ENCODE assay signal across 8 cellular contexts in the genomic region with DNA sequence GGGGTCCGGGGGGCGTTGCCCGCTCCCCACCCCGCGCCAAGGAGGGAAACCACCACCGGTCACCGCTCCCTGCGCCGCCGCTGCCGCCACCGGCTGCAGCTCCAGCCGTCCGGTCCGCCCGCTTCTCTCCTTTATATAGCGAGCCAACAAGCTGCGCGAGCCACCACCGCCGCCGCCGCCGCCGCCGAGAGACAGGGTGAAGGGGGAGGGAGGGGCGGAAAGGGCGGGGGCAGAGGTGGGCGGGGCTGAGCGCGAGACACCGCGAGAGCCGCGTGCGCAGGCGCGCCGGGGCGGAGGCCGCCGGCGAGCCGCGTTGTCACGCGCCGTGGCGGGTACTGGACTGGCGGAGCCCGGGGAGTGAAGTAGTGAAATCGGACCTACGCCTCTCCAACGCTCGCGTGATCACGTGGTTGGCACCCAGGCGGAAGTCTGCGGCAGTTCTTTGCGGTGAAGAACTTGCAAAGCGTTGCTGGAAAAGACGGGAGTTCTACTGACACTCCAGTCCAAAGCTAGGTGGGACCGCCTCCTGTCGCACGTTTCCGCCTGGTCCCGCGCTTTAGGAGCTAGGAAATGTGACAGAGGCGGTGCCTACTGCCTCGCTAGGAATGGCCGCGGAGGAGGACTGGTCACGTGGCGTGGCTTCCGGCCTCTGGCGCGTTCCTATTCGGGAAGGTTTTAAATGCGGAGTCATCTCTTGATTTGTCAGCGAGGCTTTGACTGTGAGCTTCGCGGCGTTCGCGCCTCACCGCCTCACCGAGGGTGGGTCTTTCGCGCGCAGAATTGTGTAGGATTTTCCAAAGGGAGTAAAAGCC. TPM values are rescaled to one million over a fixed set of nuclear protein-coding genes. Genes with fewer than 3 reads are reported as not detected.
DNase-seq lines count a peak whose midpoint lies in the region; ATAC-seq and TF ChIP-seq lines count a peak whose summit lies in the region.

GTF2A1 (minus strand) TSS at position 193 of the 812 bp plus-strand sequence. CDS start 441 bp downstream, outside the sequence.

- no peak for TF ChIP-seq CTCF in lung (IDR thresholded peaks at IDR 0.05; ENCODE audit: control extremely low read depth, extremely low read depth)

- H3K4me3 ChIP-seq in CD8-positive, alpha-beta memory T cell (ENCODE audit: low read length), result peak within 1 kb of the TSS; percentile 99
- H3K4me3 ChIP-seq in lung, result peak within 1 kb of the TSS; percentile 72

- peaks cover 0 to 27% (median 4%) of the 10 kb centered on the region in 3 donors for H3K36me3 Mint-ChIP-seq in CD8-positive, alpha-beta memory T cell

- H3K9me3 Mint-ChIP-seq in CD8-positive, alpha-beta memory T cell, result peaks cover 0 to 2% (median 2%) of the 10 kb centered on the region in 5 donors

- no peaks in the 10 kb centered on the region for H3K9me3 ChIP-seq in CD8-positive, alpha-beta memory T cell (ENCODE audit: low read length)
- H3K9me3 ChIP-seq in lung (ENCODE audit: control insufficient read depth in 2 of 2, insufficient read depth in 1 of 2, low read length in 1 of 2), result no peaks in the 10 kb centered on the region

- peak; percentile 79 for ATAC-seq in GM19468 (IDR thresholded peaks at IDR 0.05; ENCODE audit: extremely low read depth, unreplicated experiment)
- ATAC-seq in lung (ENCODE audit: insufficient read depth, low FRiP score), result peak; percentile 88

- peak within 1 kb of the TSS; percentile 100 for H3K27ac ChIP-seq in CD8-positive, alpha-beta memory T cell (ENCODE audit: low read depth, low read length)
- peak within 1 kb of the TSS; percentile 99 for H3K27ac ChIP-seq in lung (ENCODE audit: low read depth in 1 of 2, low read length in 1 of 2)

- H3K36me3 ChIP-seq in CD8-positive, alpha-beta memory T cell (ENCODE audit: insufficient read depth, low read length), result no peaks in the 10 kb centered on the region
- no peaks in the 10 kb centered on the region for H3K36me3 ChIP-seq in lung (ENCODE audit: control insufficient read depth in 2 of 2, insufficient read depth in 2 of 2, low read length in 2 of 2)

- WGBS in lung, 2 donors, result 0% methylated on average over 64 to 90 of the region's 90 CpGs

- peaks cover 0 to 10% of the 10 kb centered on the region in 2 donors for H3K27me3 Mint-ChIP-seq in CD8-positive, alpha-beta memory T cell

- POLR2A ChIA-PET in CD8-positive, alpha-beta memory T cell (lab: Charles Lee), result interaction anchor here (0.6 to 2.1 kb wide), 12 partner anchors 38 to 313 kb away, joined by 3 to 24 read pairs (median 6); partner anchors contain the start of genes CEP128, SEL1L and TSHR

- peaks cover 32% of the 10 kb centered on the region for H3K4me1 ChIP-seq in CD8-positive, alpha-beta memory T cell (ENCODE audit: insufficient read depth, low read length)
- H3K4me1 ChIP-seq in lung (ENCODE audit: control insufficient read depth in 2 of 2, insufficient read depth in 2 of 2, low read length in 2 of 2), result peaks cover 2 to 7% of the 10 kb centered on the region in 2 donors

- CTCF ChIA-PET in CD8-positive, alpha-beta memory T cell (lab: Charles Lee), result interaction anchor here (1.1 to 1.8 kb wide), 3 partner anchors 51 to 290 kb away, joined by 4 to 7 read pairs (median 6); no protein-coding TSS in a partner anchor

- peak; percentile 93 to 97 (median 95) for DNase-seq in CD8-positive, alpha-beta memory T cell
- peak; percentile 90 for DNase-seq in HS-5 (ENCODE audit: low read depth)
- peak; percentile 95 for DNase-seq in NK-92 treated with Interleukin-12 subunit alpha and Interleukin-12 subunit beta, amount 100 ng/mL, for 24 hours (lab: John Stamatoyannopoulos, UW)
- DNase-seq in activated CD8-positive, alpha-beta memory T cell treated with anti-CD3 and anti-CD28 coated beads for 24 hours, result peak; percentile 96
- DNase-seq in effector CD8-positive, alpha-beta T cell (lab: John Stamatoyannopoulos, UW), result peak; percentile 95
- DNase-seq in lung (ENCODE audit: low spot score), result peak; percentile 95
- DNase-seq in stimulated activated CD4-positive, alpha-beta T cell treated with anti-CD3 and anti-CD28 coated beads, TNF-alpha, amount 100 ng/mL, for 4 hours (ENCODE audit: low read depth in 3 of 3), result peak; percentile 84 to 91 (median 88)

- peak within 1 kb of the TSS; percentile 95 to 100 (median 100) for H3K4me3 Mint-ChIP-seq in CD8-positive, alpha-beta memory T cell

- H3K4me1 Mint-ChIP-seq in CD8-positive, alpha-beta memory T cell, result peaks cover 33 to 47% (median 43%) of the 10 kb centered on the region in 3 donors

- H3K27ac Mint-ChIP-seq in CD8-positive, alpha-beta memory T cell, result peak within 1 kb of the TSS; percentile 97 to 100 (median 100)

- H3K27me3 ChIP-seq in CD8-positive, alpha-beta memory T cell (ENCODE audit: insufficient read depth, low read length, poor library complexity, severe bottlenecking), result no peaks in the 10 kb centered on the region
- H3K27me3 ChIP-seq in lung (ENCODE audit: control insufficient read depth, insufficient read depth), result no peaks in the 10 kb centered on the region

RNA-seq across cellular contexts. Expression of gene GTF2A1, which starts in this region (rescaled TPM):
- 10 to 100 TPM; 49.4 TPM for total RNA-seq in CD8-positive, alpha-beta memory T cell
- 8.2 TPM for polyA plus RNA-seq in CD8-positive, alpha-beta memory T cell
- total RNA-seq in lung, result 10 to 100 TPM; 23.3 to 40.8 TPM
- polyA plus RNA-seq in lung, result 10 to 100 TPM in 1 of 2 donors, 1 to 10 TPM in 1; 4.5 to 10.1 TPM

Comparison
In these comparisons a context has a peak if more than half of its experiments do, and no peak if none do; other contexts are left out.
1. Peak in every context shown above with its lines: DNase-seq, ATAC-seq, H3K4me3 ChIP-seq and H3K27ac ChIP-seq.